In the genomic region with DNA sequence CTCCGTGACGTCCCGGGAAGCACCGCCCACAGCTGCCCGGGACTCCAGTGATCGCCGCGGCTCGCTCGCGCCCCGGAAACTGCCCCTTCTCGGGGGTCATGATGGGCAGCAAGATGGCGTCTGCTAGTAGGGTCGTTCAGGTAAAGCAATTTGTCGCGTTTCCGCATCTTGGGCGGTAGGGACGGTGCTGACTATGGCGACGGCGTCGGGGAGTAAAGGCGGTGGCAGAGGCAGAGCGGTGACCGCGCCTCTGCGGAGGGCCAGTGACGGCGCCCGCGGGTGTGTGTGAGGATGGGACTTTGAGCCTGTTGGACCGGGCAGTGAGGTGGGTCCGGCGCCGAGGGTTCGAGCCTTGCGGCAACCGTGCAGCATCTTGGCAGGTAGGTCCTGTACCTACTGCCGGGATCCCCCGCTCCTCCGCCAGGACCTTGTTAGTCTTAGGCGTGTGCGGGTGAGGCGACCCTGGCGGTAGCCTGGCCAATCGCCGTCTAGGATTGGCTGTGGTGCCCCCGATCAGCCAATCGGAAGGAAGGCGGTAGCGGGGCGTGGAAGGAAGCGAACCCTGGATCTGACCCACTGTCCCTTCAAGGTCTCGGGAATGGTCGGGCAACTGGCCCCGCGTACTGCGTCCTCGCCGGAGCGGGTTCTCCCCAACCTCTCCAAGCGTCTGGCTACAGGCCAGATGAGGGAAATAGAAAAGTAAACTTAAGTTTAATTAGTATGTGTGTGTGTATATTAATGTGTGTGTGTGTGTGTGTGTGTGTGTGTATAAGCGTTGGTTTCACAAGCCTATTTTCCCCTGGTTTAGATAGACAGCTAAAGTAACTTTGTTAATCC, we compare ENCODE assay signal across 8 cellular contexts. TPM values are rescaled to one million over a fixed set of nuclear protein-coding genes. Genes with fewer than 3 reads are reported as not detected.
DNase-seq lines count a peak whose midpoint lies in the region; ATAC-seq and TF ChIP-seq lines count a peak whose summit lies in the region.

No MANE protein-coding gene starts in this region.

- intact Hi-C loops in CD14-positive monocyte (cut with micrococcal nuclease) (loop anchor here in 1 of 2 donors (2.0 to 5.0 kb wide), 3 partner anchors 27 to 149 kb away; a partner anchor contains a TSS), lower leg skin (cut with DNase I; ENCODE audit: low total_unique reads) (no loop called here)

- H3K4me1 Mint-ChIP-seq in CD14-positive monocyte: peaks cover 11% of the 10 kb centered on the region

- no peak for TF ChIP-seq POLR2A in lower leg skin (IDR thresholded peaks at IDR 0.05)

- H3K4me3 ChIP-seq in lower leg skin (ENCODE audit: low read depth, poor library complexity, severe bottlenecking): peak overlapping the region; percentile 90

- ATAC-seq in GM19351 (IDR thresholded peaks at IDR 0.05; ENCODE audit: unreplicated experiment): peak; percentile 93
- peak; percentile 83 for ATAC-seq in HG03520 (IDR thresholded peaks at IDR 0.05; ENCODE audit: unreplicated experiment)

- H3K27ac Mint-ChIP-seq in CD14-positive monocyte: peak overlapping the region; percentile 98 to 99 (median 98)

- peaks cover 0 to 3% (median 0%) of the 10 kb centered on the region in 7 donors for H3K9me3 Mint-ChIP-seq in CD14-positive monocyte

- 0 to 1% methylated on average over 41 to 54 of the region's 65 CpGs for WGBS in lower leg skin, 2 donors

- peaks cover 7 to 19% of the 10 kb centered on the region in 2 donors for H3K36me3 Mint-ChIP-seq in CD14-positive monocyte

- H3K27me3 Mint-ChIP-seq in CD14-positive monocyte (ENCODE audit: low read depth in 3 of 3): peaks cover 0 to 3% (median 0%) of the 10 kb centered on the region in 3 donors

- DNase-seq in CD14-positive monocyte (ENCODE audit: low spot score) (peak; percentile 94), NCI-H748 (lab: John Stamatoyannopoulos, UW; ENCODE audit: unreplicated experiment) (peak; percentile 94), dermis microvascular lymphatic vessel endothelial cell (ENCODE audit: low read depth in 2 of 2) (peak; percentile 83 to 92), lower leg skin (ENCODE audit: low spot score in 2 of 2) (peak; percentile 98 to 99)
- DNase-seq in activated CD4-positive, alpha-beta T cell treated with anti-CD3 and anti-CD28 coated beads, Interleukin-2, amount 50 U/mL, for 4 hours: peak; percentile 71 to 74
- peak; percentile 67 to 79 for DNase-seq in stimulated activated CD4-positive, alpha-beta T cell treated with anti-CD3 and anti-CD28 coated beads, Interleukin-4, amount 100 ng/mL, for 48 hours (ENCODE audit: low read depth in 2 of 2)

- TF ChIP-seq CTCF in CD14-positive monocyte (IDR thresholded peaks at IDR 0.05): peak; percentile 20
- TF ChIP-seq CTCF in lower leg skin (IDR thresholded peaks at IDR 0.05): no peak

- peak overlapping the region; percentile 98 to 100 for H3K4me3 Mint-ChIP-seq in CD14-positive monocyte

RNA-seq across cellular contexts. Expression of a gene that starts 16.7 kb away (rescaled TPM):
- polyA plus RNA-seq in CD14-positive monocyte: 10 to 100 TPM; 14.4 to 20.4 TPM
- total RNA-seq in dermis microvascular lymphatic vessel endothelial cell: 24.9 and 37.9 TPM in 2 replicates
- total RNA-seq in lower leg skin: 10 to 100 TPM; 29.4 to 67.6 (median 35.7) TPM

RNA-seq across cellular contexts. Expression of a gene that starts 28.6 kb away (rescaled TPM):
- polyA plus RNA-seq in CD14-positive monocyte: under 1 TPM; 0.57 to 0.61 TPM
- total RNA-seq in dermis microvascular lymphatic vessel endothelial cell (3.5 and 8.9 TPM in 2 replicates), lower leg skin (10 to 100 TPM in 1 of 4 donors, 1 to 10 TPM in 3; 5.4 to 10.5 (median 6.0) TPM)

RNA-seq across cellular contexts. Expression of a gene that starts 51.0 kb away (rescaled TPM):
- 1 to 10 TPM; 1.6 to 2.6 TPM for polyA plus RNA-seq in CD14-positive monocyte
- total RNA-seq in dermis microvascular lymphatic vessel endothelial cell (37.0 and 115 TPM in 2 replicates), lower leg skin (10 to 100 TPM in 2 of 4 donors, 1 to 10 TPM in 2; 5.7 to 10.6 (median 8.5) TPM)

Comparison
In these comparisons a context has a peak if more than half of its experiments do, and no peak if none do; other contexts are left out.
1. Peak in every context shown above with its lines: DNase-seq, ATAC-seq and H3K4me3 ChIP-seq.